In genomic region chr12:95227818-95228356, GRCh38 we compare ENCODE assay signal across 17 cellular contexts. TPM values are rescaled to one million over a fixed set of nuclear protein-coding genes. Genes with fewer than 3 reads are reported as not detected.
DNase-seq lines count a peak whose midpoint lies in the region; ATAC-seq and TF ChIP-seq lines count a peak whose summit lies in the region.
"Had no signal": no experiment of that assay in that cellular context is flagged by ENCODE, and none has a peak within 500 bp of the region (broad histone marks: within the 10 kb centered on the region; RNA-seq: fewer than 3 reads in every experiment).

No MANE protein-coding gene starts in this region.

- H3K36me3 Mint-ChIP-seq in Calu3 (ENCODE audit: insufficient read depth, unreplicated experiment) (peaks cover 35% of the 10 kb centered on the region), HFFc6 (ENCODE audit: low read depth) (peaks cover 10% of the 10 kb centered on the region; the same call in 1 of the 2 replicates), activated B cell treated with CpG ODN at 0.5 μM for 24 hours (ENCODE audit: low read depth) (peaks cover 18% of the 10 kb centered on the region), mesothelial cell of epicardium (peaks cover 12% of the 10 kb centered on the region)

- H3K27me3 Mint-ChIP-seq in Calu3 (ENCODE audit: unreplicated experiment) (no peaks in the 10 kb centered on the region), HFFc6 (ENCODE audit: insufficient read depth) (no peaks in the 10 kb centered on the region), activated B cell treated with CpG ODN at 0.5 μM for 24 hours (no peaks in the 10 kb centered on the region), mesothelial cell of epicardium (ENCODE audit: low read depth) (no peaks in the 10 kb centered on the region)
- H3K27me3 Mint-ChIP-seq: CD4-positive, alpha-beta memory T cell; IgD-negative memory B cell had no signal

- H3K9me3 Mint-ChIP-seq in Calu3 (ENCODE audit: low read depth, unreplicated experiment): no peaks in the 10 kb centered on the region
- no peaks in the 10 kb centered on the region for H3K9me3 Mint-ChIP-seq in HFFc6
- H3K9me3 Mint-ChIP-seq in activated B cell treated with CpG ODN at 0.5 μM for 24 hours: no peaks in the 10 kb centered on the region
- H3K9me3 Mint-ChIP-seq in mesothelial cell of epicardium: no peaks in the 10 kb centered on the region
- H3K9me3 Mint-ChIP-seq: CD4-positive, alpha-beta memory T cell; IgD-negative memory B cell had no signal

- POLR2A ChIA-PET in activated B cell treated with CpG ODN at 0.5 μM for 24 hours (lab: Charles Lee): no interaction called here

- CTCF ChIA-PET in Calu3 (lab: Charles Lee): no interaction called here
- CTCF ChIA-PET in activated B cell treated with CpG ODN at 0.5 μM for 24 hours (lab: Charles Lee): no interaction called here

- ATAC-seq in activated B cell treated with CpG ODN at 0.5 μM for 24 hours (ENCODE audit: low read depth) (no peak), sciatic nerve (no peak)

- DNase-seq in Calu3 (no peak), HFFc6 (no peak), activated B cell treated with CpG ODN at 0.5 μM for 24 hours (no peak), mesothelial cell of epicardium (ENCODE audit: low spot score in 2 of 2, unreplicated experiment in 2 of 2) (no peak), NCI-H526 treated with DMSO at 0.1 percent for 48 hours (lab: John Stamatoyannopoulos, UW) (no peak), sciatic nerve (ENCODE audit: low spot score) (no peak)
- no peak for DNase-seq in activated effector memory CD4-positive, alpha-beta T cell treated with anti-CD3 and anti-CD28 coated beads, Interleukin-2, amount 50 U/mL, for 16 hours
- DNase-seq: BE2C; CD4-positive, alpha-beta memory T cell; DMS79 treated with DMSO at 0.1 percent for 48 hours; GF-D8; GOT3; NCI-H1092 treated with DMSO at 0.1 percent for 48 hours; NCI-H1694 treated with DMSO at 0.1 percent for 48 hours; NCI-H446 treated with DMSO at 0.1 percent for 48 hours; RPMI8226 had no signal

- TF ChIP-seq CTCF in Calu3 (IDR thresholded peaks at IDR 0.05; ENCODE audit: unreplicated experiment): no peak
- no peak for TF ChIP-seq CTCF in HFFc6 (IDR thresholded peaks at IDR 0.05)
- TF ChIP-seq CTCF in activated B cell treated with CpG ODN at 0.5 μM for 24 hours (IDR thresholded peaks at IDR 0.05): no peak
- no peak for TF ChIP-seq CTCF in mesothelial cell of epicardium (IDR thresholded peaks at IDR 0.05; ENCODE audit: unreplicated experiment)

- intact Hi-C loops in Calu3 (cut with micrococcal nuclease; ENCODE audit: unreplicated experiment) (no loop called here), activated B cell treated with CpG ODN at 0.5 μM for 24 hours (cut with micrococcal nuclease) (no loop called here), sciatic nerve (cut with DNase I) (no loop called here)

- H3K4me1 Mint-ChIP-seq in Calu3 (ENCODE audit: low read depth, unreplicated experiment) (peaks cover 52% of the 10 kb centered on the region), HFFc6 (ENCODE audit: low read depth) (peaks cover 57% of the 10 kb centered on the region), activated B cell treated with CpG ODN at 0.5 μM for 24 hours (peaks cover 25% of the 10 kb centered on the region), mesothelial cell of epicardium (peaks cover 21% of the 10 kb centered on the region)

- peak overlapping the region; percentile 30 for H3K27ac Mint-ChIP-seq in Calu3 (ENCODE audit: unreplicated experiment)
- H3K27ac Mint-ChIP-seq in HFFc6: peak overlapping the region; percentile 6; the same call in 1 of the 2 replicates
- peak overlapping the region; percentile 2 for H3K27ac Mint-ChIP-seq in activated B cell treated with CpG ODN at 0.5 μM for 24 hours
- peak overlapping the region; percentile 47 for H3K27ac Mint-ChIP-seq in mesothelial cell of epicardium
- H3K27ac Mint-ChIP-seq: CD4-positive, alpha-beta memory T cell had no signal

- H3K4me3 Mint-ChIP-seq in Calu3 (ENCODE audit: low read depth, unreplicated experiment) (no peak overlapping the region), HFFc6 (no peak overlapping the region), activated B cell treated with CpG ODN at 0.5 μM for 24 hours (no peak overlapping the region), mesothelial cell of epicardium (no peak overlapping the region)

- BruUV-seq in Calu3 (replicated peaks; lab: Mats Ljungman, UMichigan): no TSS peak

RNA-seq across cellular contexts. Expression of gene VEZT, which starts 10.3 kb away (rescaled TPM):
- 149 and 160 TPM in 2 replicates for total RNA-seq in Calu3 (2022)
- 10 to 100 TPM; 61.8 to 69.0 (median 66.2) TPM for total RNA-seq in HFFc6 (2021; fragmentation: NEBNext Ultra II Directional; extraction: Animal tissue kit (Norgen Biotek cat#: 25700))
- 47.2 and 58.7 TPM in 2 replicates for total RNA-seq in activated B cell treated with CpG ODN at 0.5 μM for 24 hours
- 107 to 110 TPM (median 107 TPM) in 3 replicates for total RNA-seq in mesothelial cell of epicardium
- total RNA-seq in sciatic nerve: 71.6 TPM

RNA-seq across cellular contexts. Expression of gene FGD6, which starts 10.6 kb away (rescaled TPM):
- total RNA-seq in Calu3 (2022) (64.5 and 66.6 TPM in 2 replicates), activated B cell treated with CpG ODN at 0.5 μM for 24 hours (3.7 and 5.4 TPM in 2 replicates), mesothelial cell of epicardium (17.5 to 18.2 TPM (median 18.0 TPM) in 3 replicates), sciatic nerve (22.2 TPM)
- total RNA-seq in HFFc6 (2021; fragmentation: NEBNext Ultra II Directional; extraction: Animal tissue kit (Norgen Biotek cat#: 25700)): 1 to 10 TPM; 5.5 to 6.6 (median 6.0) TPM
